ENCODE assay signal across 8 cellular contexts in genomic region chr18:35026407-35027061, GRCh38. TPM values are rescaled to one million over a fixed set of nuclear protein-coding genes. Genes with fewer than 3 reads are reported as not detected.
DNase-seq lines count a peak whose midpoint lies in the region; ATAC-seq and TF ChIP-seq lines count a peak whose summit lies in the region.

No MANE protein-coding gene starts in this region.

- peaks cover 74% of the 10 kb centered on the region for H3K4me1 ChIP-seq in Karpas-422 (ENCODE audit: low read length)
- H3K4me1 ChIP-seq in sigmoid colon, result peaks cover 0 to 39% (median 30%) of the 10 kb centered on the region in 4 donors

- DNase-seq in GM10266 (ENCODE audit: extremely low spot score) (peak; percentile 34), Karpas-422 (peak; percentile 65), NCI-H2107 (lab: John Stamatoyannopoulos, UW) (no peak), NCI-H774 (lab: John Stamatoyannopoulos, UW) (no peak), sigmoid colon (no peak)
- peak; percentile 4 for DNase-seq in effector CD8-positive, alpha-beta T cell (lab: John Stamatoyannopoulos, UW)

- H2AFZ ChIP-seq in Karpas-422 (ENCODE audit: low read length), result peak overlapping the region; percentile 37

- no peak for ATAC-seq in GM19351 (IDR thresholded peaks at IDR 0.05; ENCODE audit: unreplicated experiment)

- intact Hi-C loops in sigmoid colon (cut with DNase I), result loop anchor here (5.0 to 10.0 kb wide), 3 partner anchors 116 to 318 kb away; partner anchors contain the start of genes ZNF24 and ZNF397

- TF ChIP-seq POLR2A in sigmoid colon (IDR thresholded peaks at IDR 0.05), result no peak

- H3K79me2 ChIP-seq in Karpas-422 (ENCODE audit: low read length), result no peaks in the 10 kb centered on the region

- no peak overlapping the region for H3K4me3 ChIP-seq in Karpas-422 (ENCODE audit: low read length)
- no peak overlapping the region for H3K4me3 ChIP-seq in sigmoid colon

- no peaks in the 10 kb centered on the region for H4K20me1 ChIP-seq in Karpas-422 (ENCODE audit: insufficient read depth, low read depth, low read length)

- H3K4me2 ChIP-seq in Karpas-422 (ENCODE audit: low read depth, low read length, poor library complexity, severe bottlenecking), result peak overlapping the region; percentile 35

- H3K9me3 ChIP-seq in Karpas-422 (ENCODE audit: low read length), result no peaks in the 10 kb centered on the region
- no peaks in the 10 kb centered on the region for H3K9me3 ChIP-seq in sigmoid colon

- H3K27ac ChIP-seq in 22Rv1 (peak overlapping the region; percentile 53; the same call in 1 of the 2 replicates), Karpas-422 (ENCODE audit: low read length) (no peak overlapping the region; the same call in 1 of the 2 replicates), sigmoid colon (peak overlapping the region in 2 of 4 donors; percentile 43 to 67)

- peak overlapping the region; percentile 16 for H3K9ac ChIP-seq in Karpas-422 (ENCODE audit: low read length)

- H3K36me3 ChIP-seq in Karpas-422 (ENCODE audit: insufficient read depth, low read length), result no peaks in the 10 kb centered on the region
- no peaks in the 10 kb centered on the region for H3K36me3 ChIP-seq in sigmoid colon

- no peak for TF ChIP-seq EP300 in sigmoid colon (IDR thresholded peaks at IDR 0.05)

- no peaks in the 10 kb centered on the region for H3K9me2 ChIP-seq in Karpas-422 (replicated peaks; ENCODE audit: insufficient read depth, low read length)

- TF ChIP-seq CTCF in 22Rv1 (IDR thresholded peaks at IDR 0.05), result no peak
- TF ChIP-seq CTCF in GM10266 (IDR thresholded peaks at IDR 0.05; ENCODE audit: control insufficient read depth, insufficient read depth, low read depth, missing control alignments), result peak; percentile 41
- no peak for TF ChIP-seq CTCF in sigmoid colon (IDR thresholded peaks at IDR 0.05)

- H3K27me3 ChIP-seq in Karpas-422 (ENCODE audit: low read length) (no peaks in the 10 kb centered on the region), sigmoid colon (no peaks in the 10 kb centered on the region)

- WGBS in sigmoid colon, 2 donors, result 79 to 91% methylated on average over 5 of the region's 5 CpGs

RNA-seq across cellular contexts. Expression of gene MAPRE2, which starts 14.7 kb away (rescaled TPM):
- total RNA-seq in Karpas-422 (2014; rRNA removed; shearing (Covaris generic); ENCODE audit: low replicate concordance), result 200 and 267 TPM in 2 replicates
- total RNA-seq in sigmoid colon, result 10 to 100 TPM; 14.0 to 31.6 (median 27.9) TPM
- 10 to 100 TPM; 16.8 to 21.0 (median 19.1) TPM for polyA plus RNA-seq in sigmoid colon

Comparison
In these comparisons a context has a peak if more than half of its experiments do, and no peak if none do; other contexts are left out.
1. DNase-seq: peak in GM10266 (single experiment), Karpas-422 (single experiment) and effector CD8-positive, alpha-beta T cell (single experiment); none in NCI-H2107 (single experiment), NCI-H774 (single experiment) and sigmoid colon (single experiment).